In genomic region chr17:50316016-50316587, GRCh38 we compare ENCODE assay signal across 2 cellular contexts.
TF ChIP-seq lines count a peak whose summit lies in the region.

No MANE protein-coding gene starts in this region.

TF ChIP-seq in HEK293, 187 proteins besides CTCF, POLR2A, EP300 and RAD21:
- no peak for TF ChIP-seq PRDM1 (tag by site-specific recombination; IDR thresholded peaks at IDR 0.05)
- TF ChIP-seq, protein P1, sequence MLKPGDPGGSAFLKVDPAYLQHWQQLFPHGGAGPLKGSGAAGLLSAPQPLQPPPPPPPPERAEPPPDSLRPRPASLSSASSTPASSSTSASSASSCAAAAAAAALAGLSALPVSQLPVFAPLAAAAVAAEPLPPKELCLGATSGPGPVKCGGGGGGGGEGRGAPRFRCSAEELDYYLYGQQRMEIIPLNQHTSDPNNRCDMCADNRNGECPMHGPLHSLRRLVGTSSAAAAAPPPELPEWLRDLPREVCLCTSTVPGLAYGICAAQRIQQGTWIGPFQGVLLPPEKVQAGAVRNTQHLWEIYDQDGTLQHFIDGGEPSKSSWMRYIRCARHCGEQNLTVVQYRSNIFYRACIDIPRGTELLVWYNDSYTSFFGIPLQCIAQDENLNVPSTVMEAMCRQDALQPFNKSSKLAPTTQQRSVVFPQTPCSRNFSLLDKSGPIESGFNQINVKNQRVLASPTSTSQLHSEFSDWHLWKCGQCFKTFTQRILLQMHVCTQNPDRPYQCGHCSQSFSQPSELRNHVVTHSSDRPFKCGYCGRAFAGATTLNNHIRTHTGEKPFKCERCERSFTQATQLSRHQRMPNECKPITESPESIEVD (tag by site-specific recombination; IDR thresholded peaks at IDR 0.05) = peak; percentile 51; the same call in 1 of the 2 replicates

TF ChIP-seq in HepG2, 621 proteins besides CTCF, POLR2A, EP300 and RAD21:
- no peak for TF ChIP-seq TBX3 (IDR thresholded peaks at IDR 0.05; ENCODE audit: borderline replicate concordance)
